Comparison of ENCODE assay signal across 12 cellular contexts in the genomic region with DNA sequence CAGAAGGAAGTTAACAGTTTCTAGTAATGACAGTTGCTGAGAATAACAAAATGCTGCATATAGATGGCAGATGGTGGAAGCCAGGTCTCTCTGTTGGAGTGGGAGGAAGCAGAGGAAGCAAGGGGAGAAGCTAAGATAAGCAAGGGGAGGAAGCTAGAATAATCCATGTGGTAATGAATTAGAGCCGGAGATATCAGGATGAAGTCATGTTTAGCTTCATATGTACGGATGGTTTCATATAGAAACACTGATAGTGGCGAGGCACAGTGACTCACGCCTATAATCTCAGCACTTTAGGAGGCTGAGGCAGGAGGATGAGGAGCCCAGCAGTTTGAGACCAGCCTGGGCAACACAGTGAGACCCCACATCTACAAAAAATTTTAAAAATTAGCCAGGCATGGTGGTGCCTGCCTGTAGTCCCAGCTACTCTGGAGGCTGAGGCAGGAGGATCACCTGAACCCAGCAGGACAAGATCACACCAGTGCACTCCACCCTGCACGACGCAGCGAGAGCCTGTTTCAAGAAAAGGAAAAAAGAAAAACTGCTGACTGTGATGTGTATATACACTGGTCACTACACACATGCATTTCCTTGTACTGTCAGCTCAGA. TPM values are rescaled to one million over a fixed set of nuclear protein-coding genes. Genes with fewer than 3 reads are reported as not detected.
DNase-seq lines count a peak whose midpoint lies in the region; ATAC-seq and TF ChIP-seq lines count a peak whose summit lies in the region.
"Had no signal": no experiment of that assay in that cellular context is flagged by ENCODE, and none has a peak within 500 bp of the region (broad histone marks: within the 10 kb centered on the region; RNA-seq: fewer than 3 reads in every experiment).

No MANE protein-coding gene starts in this region.

- CTCF ChIA-PET in CD8-positive, alpha-beta T cell (lab: Charles Lee): interaction anchor here (0.6 to 2.3 kb wide), 4 partner anchors 9 to 118 kb away, joined by 3 to 13 read pairs (median 6); no protein-coding TSS in a partner anchor
- CTCF ChIA-PET in activated CD4-positive, alpha-beta memory T cell treated with anti-CD3 and anti-CD28 coated beads, Interleukin-2, amount 10 ng/mL, durations not matched to agents 7 days and 5 days (lab: Charles Lee): interaction anchor here (0.9 to 7.2 kb wide), 3 partner anchors 10 to 248 kb away, joined by 3 to 56 read pairs (median 7); no protein-coding TSS in a partner anchor

- TF ChIP-seq CTCF in cardiac fibroblast (IDR thresholded peaks at IDR 0.05; ENCODE audit: low read depth, low read length): no peak
- no peak for TF ChIP-seq CTCF in left lung (IDR thresholded peaks at IDR 0.05)
- no peak for TF ChIP-seq CTCF in CD8-positive, alpha-beta T cell (IDR thresholded peaks at IDR 0.05)

- peaks cover 3% of the 10 kb centered on the region for H3K36me3 Mint-ChIP-seq in CD8-positive, alpha-beta T cell
- H3K36me3 Mint-ChIP-seq in activated CD4-positive, alpha-beta memory T cell treated with anti-CD3 and anti-CD28 coated beads, Interleukin-2, amount 10 ng/mL, durations not matched to agents 7 days and 5 days (ENCODE audit: low read depth): peaks cover 15% of the 10 kb centered on the region

- DNase-seq in DMS 273 treated with DMSO at 0.1 percent for 48 hours (lab: John Stamatoyannopoulos, UW): peak; percentile 27
- DNase-seq in NCI-H226: peak; percentile 62
- peak; percentile 25 to 54 for DNase-seq in cardiac fibroblast (ENCODE audit: low read depth in 2 of 2)
- no peak for DNase-seq in left lung
- no peak for DNase-seq in NCI-H446 (lab: John Stamatoyannopoulos, UW)
- no peak for DNase-seq in CD8-positive, alpha-beta T cell
- DNase-seq in activated CD4-positive, alpha-beta memory T cell treated with anti-CD3 and anti-CD28 coated beads, Interleukin-2, amount 10 ng/mL, durations not matched to agents 7 days and 5 days: no peak
- DNase-seq: NCI-H1417 treated with DMSO at 0.1 percent for 48 hours had no signal

- intact Hi-C loops in left lung (cut with DNase I): no loop called here
- intact Hi-C loops in CD8-positive, alpha-beta T cell (cut with DNase I, micrococcal nuclease): loop anchor here in 1 of 2 experiments (2.0 kb wide), 1 partner anchor 249 kb away; no protein-coding TSS in a partner anchor

- no peak overlapping the region for H3K4me3 Mint-ChIP-seq in CD8-positive, alpha-beta T cell
- no peak overlapping the region for H3K4me3 Mint-ChIP-seq in activated CD4-positive, alpha-beta memory T cell treated with anti-CD3 and anti-CD28 coated beads, Interleukin-2, amount 10 ng/mL, durations not matched to agents 7 days and 5 days

- H3K27me3 Mint-ChIP-seq in CD8-positive, alpha-beta T cell (ENCODE audit: low read depth): no peaks in the 10 kb centered on the region
- H3K27me3 Mint-ChIP-seq in activated CD4-positive, alpha-beta memory T cell treated with anti-CD3 and anti-CD28 coated beads, Interleukin-2, amount 10 ng/mL, durations not matched to agents 7 days and 5 days: no peaks in the 10 kb centered on the region

- peak; percentile 30 for ATAC-seq in left lung
- ATAC-seq in GM19463 (IDR thresholded peaks at IDR 0.05; ENCODE audit: unreplicated experiment): no peak
- ATAC-seq in CD8-positive, alpha-beta T cell: no peak

- H3K9me3 Mint-ChIP-seq in CD8-positive, alpha-beta T cell: no peaks in the 10 kb centered on the region
- no peaks in the 10 kb centered on the region for H3K9me3 Mint-ChIP-seq in activated CD4-positive, alpha-beta memory T cell treated with anti-CD3 and anti-CD28 coated beads, Interleukin-2, amount 10 ng/mL, durations not matched to agents 7 days and 5 days
- H3K9me3 Mint-ChIP-seq: neural crest cell had no signal

- H3K27ac Mint-ChIP-seq in CD8-positive, alpha-beta T cell: no peak overlapping the region
- no peak overlapping the region for H3K27ac Mint-ChIP-seq in activated CD4-positive, alpha-beta memory T cell treated with anti-CD3 and anti-CD28 coated beads, Interleukin-2, amount 10 ng/mL, durations not matched to agents 7 days and 5 days

- no peaks in the 10 kb centered on the region for H3K9me3 ChIP-seq in left lung
- no peaks in the 10 kb centered on the region for H3K9me3 ChIP-seq in CD8-positive, alpha-beta T cell (ENCODE audit: low read length)
- H3K9me3 ChIP-seq: ascending aorta, esophagus muscularis mucosa had no signal

- POLR2A ChIA-PET in CD8-positive, alpha-beta T cell (lab: Charles Lee): interaction anchor here (0.7 kb wide), 1 partner anchor 188 kb away, joined by 4 read pairs; no protein-coding TSS in a partner anchor
- POLR2A ChIA-PET in activated CD4-positive, alpha-beta memory T cell treated with anti-CD3 and anti-CD28 coated beads, Interleukin-2, amount 10 ng/mL, durations not matched to agents 7 days and 5 days (lab: Charles Lee): interaction anchor here (0.9 to 1.1 kb wide), 3 partner anchors 11 to 96 kb away, joined by 3 read pairs; partner anchors contain the start of gene ARPC3

- no peak overlapping the region for H3K27ac ChIP-seq in left lung
- no peak overlapping the region for H3K27ac ChIP-seq in CD8-positive, alpha-beta T cell (ENCODE audit: low read depth, low read length)
- H3K27ac ChIP-seq: ascending aorta, esophagus muscularis mucosa had no signal

- peaks cover 33% of the 10 kb centered on the region for H3K4me1 Mint-ChIP-seq in CD8-positive, alpha-beta T cell (ENCODE audit: low read depth)
- H3K4me1 Mint-ChIP-seq in activated CD4-positive, alpha-beta memory T cell treated with anti-CD3 and anti-CD28 coated beads, Interleukin-2, amount 10 ng/mL, durations not matched to agents 7 days and 5 days: peaks cover 30% of the 10 kb centered on the region

- H3K4me1 ChIP-seq in left lung: peaks cover 0 to 19% of the 10 kb centered on the region in 2 donors
- H3K4me1 ChIP-seq in CD8-positive, alpha-beta T cell (ENCODE audit: insufficient read depth, low read length): peaks cover 19% of the 10 kb centered on the region
- H3K4me1 ChIP-seq: ascending aorta had no signal

- peaks cover 0 to 24% of the 10 kb centered on the region in 2 donors for H3K36me3 ChIP-seq in left lung
- no peaks in the 10 kb centered on the region for H3K36me3 ChIP-seq in CD8-positive, alpha-beta T cell (ENCODE audit: insufficient read depth, low read length)

- H3K27me3 ChIP-seq in left lung: no peaks in the 10 kb centered on the region
- H3K27me3 ChIP-seq in CD8-positive, alpha-beta T cell (ENCODE audit: insufficient read depth, low read length): no peaks in the 10 kb centered on the region
- H3K27me3 ChIP-seq: ascending aorta, esophagus muscularis mucosa had no signal

- no peak overlapping the region for H3K4me3 ChIP-seq in cardiac fibroblast (replicated peaks in 1 of 2; ENCODE audit: low read depth in 2 of 2, low read length in 2 of 2)
- H3K4me3 ChIP-seq in left lung: no peak overlapping the region
- H3K4me3 ChIP-seq in CD8-positive, alpha-beta T cell (ENCODE audit: low read depth, low read length): no peak overlapping the region
- H3K4me3 ChIP-seq: ascending aorta, esophagus muscularis mucosa had no signal

RNA-seq across cellular contexts. Expression of gene ANAPC7, which starts 49.2 kb away (rescaled TPM):
- 10 to 100 TPM; 48.6 to 49.8 TPM for total RNA-seq in left lung
- 10 to 100 TPM; 22.1 to 23.2 TPM for total RNA-seq in CD8-positive, alpha-beta T cell
- total RNA-seq in activated CD4-positive, alpha-beta memory T cell treated with anti-CD3 and anti-CD28 coated beads, Interleukin-2, amount 10 ng/mL, durations not matched to agents 7 days and 5 days: 10 to 100 TPM; 47.2 to 47.3 TPM

Comparison
In these comparisons a context has a peak if more than half of its experiments do, and no peak if none do; other contexts are left out.
1. DNase-seq: peak in DMS 273 treated with DMSO at 0.1 percent for 48 hours (single experiment), NCI-H226 (single experiment) and cardiac fibroblast (2 of 2); none in left lung (0 of 2), NCI-H446 (0 of 2), CD8-positive, alpha-beta T cell (0 of 7) and activated CD4-positive, alpha-beta memory T cell treated with anti-CD3 and anti-CD28 coated beads, Interleukin-2, amount 10 ng/mL, durations not matched to agents 7 days and 5 days (single experiment).